8 cellular contexts compared by ENCODE assay signal in genomic region chr6:136526196-136526930, GRCh38. TPM values are rescaled to one million over a fixed set of nuclear protein-coding genes. Genes with fewer than 3 reads are reported as not detected.
DNase-seq lines count a peak whose midpoint lies in the region; ATAC-seq and TF ChIP-seq lines count a peak whose summit lies in the region.

No MANE protein-coding gene starts in this region.

- peaks cover 11% of the 10 kb centered on the region for H3K4me1 Mint-ChIP-seq in activated T-cell treated with anti-CD3 and anti-CD28 coated beads, Interleukin-2, amount 50 U/mL, for 4 hours (ENCODE audit: low read depth)

- no peaks in the 10 kb centered on the region for H3K79me2 ChIP-seq in neural cell (replicated peaks; ENCODE audit: insufficient read depth, low read length)

- peak overlapping the region; percentile 85 for H3K27ac ChIP-seq in neural cell (ENCODE audit: low read length)

- H3K9me2 ChIP-seq in neural cell (ENCODE audit: insufficient read depth, low read length) = no peaks in the 10 kb centered on the region

- no peaks in the 10 kb centered on the region for H3F3A ChIP-seq in neural cell (ENCODE audit: insufficient read depth, low read length, poor library complexity, severe bottlenecking)

- H3K27me3 Mint-ChIP-seq in activated T-cell treated with anti-CD3 and anti-CD28 coated beads, Interleukin-2, amount 50 U/mL, for 4 hours (ENCODE audit: low read depth) = peaks cover 9% of the 10 kb centered on the region

- peak; percentile 60 for TF ChIP-seq RAD21 in neural cell (conservative IDR thresholded peaks at IDR 0.05)

- H3K36me3 ChIP-seq in neural cell (ENCODE audit: insufficient read depth, low read length) = no peaks in the 10 kb centered on the region

- TF ChIP-seq CTCF in fibroblast of the aortic adventitia (IDR thresholded peaks at IDR 0.05; ENCODE audit: insufficient read depth, low read length) (peak; percentile 63), neural cell (IDR thresholded peaks at IDR 0.05; ENCODE audit: poor library complexity, severe bottlenecking) (peak; percentile 72)

- H3K4me3 ChIP-seq in fibroblast of the aortic adventitia (ENCODE audit: low read depth, low read length) = no peak overlapping the region
- H3K4me3 ChIP-seq in neural cell (ENCODE audit: low read length) = peak overlapping the region; percentile 65

- no peaks in the 10 kb centered on the region for H3K9me3 ChIP-seq in neural cell (ENCODE audit: low read length)

- no peaks in the 10 kb centered on the region for H4K20me1 ChIP-seq in neural cell (ENCODE audit: insufficient read depth)

- DNase-seq in ELR (ENCODE audit: low read depth) = peak; percentile 42
- peak; percentile 68 for DNase-seq in NCI-H1092 treated with DMSO at 0.1 percent for 48 hours (lab: John Stamatoyannopoulos, UW)
- DNase-seq in activated T-cell treated with anti-CD3 and anti-CD28 coated beads, Interleukin-2, amount 50 U/mL, for 4 hours = peak; percentile 11
- DNase-seq in fibroblast of the aortic adventitia (ENCODE audit: low read depth) = peak; percentile 55
- no peak for DNase-seq in mesenteric fat pad (ENCODE audit: low spot score)

- peak; percentile 65 for TF ChIP-seq EP300 in neural cell (conservative IDR thresholded peaks at IDR 0.05; ENCODE audit: poor library complexity, severe bottlenecking)

- no peaks in the 10 kb centered on the region for H3K27me3 ChIP-seq in neural cell (ENCODE audit: insufficient read depth, low read depth, low read length)

- peak overlapping the region; percentile 84 for H3K4me2 ChIP-seq in neural cell (ENCODE audit: low read length)

- no peaks in the 10 kb centered on the region for H3K9me3 Mint-ChIP-seq in activated T-cell treated with anti-CD3 and anti-CD28 coated beads, Interleukin-2, amount 50 U/mL, for 4 hours

- no peaks in the 10 kb centered on the region for H3K36me3 Mint-ChIP-seq in activated T-cell treated with anti-CD3 and anti-CD28 coated beads, Interleukin-2, amount 50 U/mL, for 4 hours (ENCODE audit: insufficient read depth)

- H2AFZ ChIP-seq in neural cell (ENCODE audit: low read depth, low read length) = peak overlapping the region; percentile 48

- peak overlapping the region; percentile 67 for H3K9ac ChIP-seq in neural cell (ENCODE audit: low read length)

- ATAC-seq in activated T-cell treated with anti-CD3 and anti-CD28 coated beads, Interleukin-2, amount 50 U/mL, for 4 hours = peak; percentile 84 to 89
- no peak for ATAC-seq in HG03139 (IDR thresholded peaks at IDR 0.05; ENCODE audit: unreplicated experiment)
- ATAC-seq in GM18520 (IDR thresholded peaks at IDR 0.05; ENCODE audit: unreplicated experiment) = no peak

- peak overlapping the region; percentile 27 for H3K4me3 Mint-ChIP-seq in activated T-cell treated with anti-CD3 and anti-CD28 coated beads, Interleukin-2, amount 50 U/mL, for 4 hours

TF ChIP-seq in neural cell, 6 proteins besides CTCF, POLR2A, EP300 and RAD21:
- TF ChIP-seq, protein P1, sequence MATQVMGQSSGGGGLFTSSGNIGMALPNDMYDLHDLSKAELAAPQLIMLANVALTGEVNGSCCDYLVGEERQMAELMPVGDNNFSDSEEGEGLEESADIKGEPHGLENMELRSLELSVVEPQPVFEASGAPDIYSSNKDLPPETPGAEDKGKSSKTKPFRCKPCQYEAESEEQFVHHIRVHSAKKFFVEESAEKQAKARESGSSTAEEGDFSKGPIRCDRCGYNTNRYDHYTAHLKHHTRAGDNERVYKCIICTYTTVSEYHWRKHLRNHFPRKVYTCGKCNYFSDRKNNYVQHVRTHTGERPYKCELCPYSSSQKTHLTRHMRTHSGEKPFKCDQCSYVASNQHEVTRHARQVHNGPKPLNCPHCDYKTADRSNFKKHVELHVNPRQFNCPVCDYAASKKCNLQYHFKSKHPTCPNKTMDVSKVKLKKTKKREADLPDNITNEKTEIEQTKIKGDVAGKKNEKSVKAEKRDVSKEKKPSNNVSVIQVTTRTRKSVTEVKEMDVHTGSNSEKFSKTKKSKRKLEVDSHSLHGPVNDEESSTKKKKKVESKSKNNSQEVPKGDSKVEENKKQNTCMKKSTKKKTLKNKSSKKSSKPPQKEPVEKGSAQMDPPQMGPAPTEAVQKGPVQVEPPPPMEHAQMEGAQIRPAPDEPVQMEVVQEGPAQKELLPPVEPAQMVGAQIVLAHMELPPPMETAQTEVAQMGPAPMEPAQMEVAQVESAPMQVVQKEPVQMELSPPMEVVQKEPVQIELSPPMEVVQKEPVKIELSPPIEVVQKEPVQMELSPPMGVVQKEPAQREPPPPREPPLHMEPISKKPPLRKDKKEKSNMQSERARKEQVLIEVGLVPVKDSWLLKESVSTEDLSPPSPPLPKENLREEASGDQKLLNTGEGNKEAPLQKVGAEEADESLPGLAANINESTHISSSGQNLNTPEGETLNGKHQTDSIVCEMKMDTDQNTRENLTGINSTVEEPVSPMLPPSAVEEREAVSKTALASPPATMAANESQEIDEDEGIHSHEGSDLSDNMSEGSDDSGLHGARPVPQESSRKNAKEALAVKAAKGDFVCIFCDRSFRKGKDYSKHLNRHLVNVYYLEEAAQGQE (IDR thresholded peaks at IDR 0.05; ENCODE audit: borderline replicate concordance) = peak; percentile 84
- TF ChIP-seq TAF1 (IDR thresholded peaks at IDR 0.05; ENCODE audit: low read depth) (no peak), SMC3 (conservative IDR thresholded peaks at IDR 0.05; ENCODE audit: poor library complexity) (peak; percentile 69), EZH2 (IDR thresholded peaks at IDR 0.05; ENCODE audit: borderline replicate concordance, insufficient read depth, low read length, poor library complexity, severe bottlenecking) (no peak), POLR2AphosphoS5 (IDR thresholded peaks at IDR 0.05) (peak; percentile 66), MXI1 (conservative IDR thresholded peaks at IDR 0.05; ENCODE audit: poor library complexity, severe bottlenecking) (peak; percentile 41)

RNA-seq across cellular contexts. Expression of gene MAP7, which starts 23.9 kb away (rescaled TPM):
- 1 to 10 TPM in 1 of 3 donors, under 1 TPM in 2; 0.46 to 1.3 (median 0.49) TPM for total RNA-seq in activated T-cell treated with anti-CD3 and anti-CD28 coated beads, Interleukin-2, amount 50 U/mL, for 4 hours
- 0.36 and 0.49 TPM in 2 replicates for total RNA-seq in fibroblast of the aortic adventitia (ENCODE audit: low replicate concordance)
- 3.6 and 5.1 TPM in 2 replicates for polyA plus RNA-seq in neural cell
- polyA minus RNA-seq in neural cell = 6.3 and 7.3 TPM in 2 replicates
- total RNA-seq in mesenteric fat pad = 5.2 TPM

Comparison
In these comparisons a context has a peak if more than half of its experiments do, and no peak if none do; other contexts are left out.
1. ATAC-seq: peak in activated T-cell treated with anti-CD3 and anti-CD28 coated beads, Interleukin-2, amount 50 U/mL, for 4 hours (2 of 2); none in HG03139 (single experiment) and GM18520 (single experiment).